8 cellular contexts compared by ENCODE assay signal in the genomic region with DNA sequence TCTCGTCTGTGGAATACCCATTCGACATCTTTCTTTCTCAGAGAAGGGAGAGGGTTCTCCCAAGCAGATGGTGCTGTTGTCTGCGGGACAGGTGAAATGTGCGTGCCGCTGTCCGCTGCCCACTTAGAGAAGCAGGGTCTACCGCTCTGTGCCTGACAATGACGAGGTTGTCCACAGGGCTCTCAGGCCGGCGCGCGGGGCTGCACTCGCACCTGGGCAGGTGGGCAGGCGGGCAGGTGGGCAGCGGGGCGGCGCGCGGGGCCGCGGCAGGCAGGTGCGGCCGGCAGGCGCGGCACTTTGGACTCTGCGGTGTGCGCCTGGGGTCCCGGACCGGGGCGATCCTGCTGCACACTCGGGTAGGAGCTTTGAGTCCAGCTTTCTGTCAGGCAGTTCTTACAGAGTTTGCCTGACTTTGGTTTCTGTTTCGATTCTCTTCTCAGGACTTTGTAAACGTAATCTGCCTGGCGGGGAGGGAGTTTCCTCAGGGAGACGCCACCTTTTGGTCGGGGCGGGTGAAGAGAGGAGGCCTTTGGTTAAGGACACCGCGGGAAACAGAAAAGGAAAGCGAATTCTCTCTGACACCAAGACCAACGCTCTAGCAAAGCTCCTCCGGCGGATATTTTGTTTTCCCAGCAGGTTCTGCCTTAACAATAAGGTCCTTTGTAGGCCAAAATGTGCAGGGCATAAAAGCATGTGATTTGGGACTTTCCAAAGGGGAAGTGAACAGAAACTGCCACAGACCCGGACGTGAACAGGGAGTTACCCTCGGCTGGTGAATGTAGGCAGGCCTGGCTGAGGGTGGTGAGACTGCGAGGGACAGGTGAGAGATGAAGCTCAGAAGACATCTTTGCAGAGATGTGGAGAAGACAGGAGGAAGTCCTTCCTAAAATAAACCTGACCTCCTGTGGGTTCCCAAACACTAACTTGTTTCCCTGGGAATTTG. TPM values are rescaled to one million over a fixed set of nuclear protein-coding genes. Genes with fewer than 3 reads are reported as not detected.
DNase-seq lines count a peak whose midpoint lies in the region; ATAC-seq, FAIRE-seq and TF ChIP-seq lines count a peak whose summit lies in the region.

A gene (minus strand): TSS at position 405 of the 943 bp plus-strand sequence. CDS start 377 bp downstream, at position 28.

- H3K27ac ChIP-seq in hepatocyte, result peak within 1 kb of the TSS; percentile 93

- ATAC-seq in HG02623 (IDR thresholded peaks at IDR 0.05; ENCODE audit: unreplicated experiment), result peak; percentile 78

- WGBS in hepatocyte (ENCODE audit: low lambda C conversion rate, missing lambda C conversion rate), result 4% methylated on average over 47 of the region's 47 CpGs

- H3K79me2 ChIP-seq in hepatocyte, result no peaks in the 10 kb centered on the region

- peaks cover 5% of the 10 kb centered on the region for H3K4me1 ChIP-seq in hepatocyte (ENCODE audit: insufficient read depth)

- H2AFZ ChIP-seq in hepatocyte, result peak within 1 kb of the TSS; percentile 100

- no peaks in the 10 kb centered on the region for H3K9me2 ChIP-seq in hepatocyte (replicated peaks; ENCODE audit: insufficient read depth)

- H3K36me3 ChIP-seq in hepatocyte (replicated peaks; ENCODE audit: insufficient read depth, low read depth), result no peaks in the 10 kb centered on the region

- in situ Hi-C loops in astrocyte of the cerebellum (cut with HindIII; ENCODE audit: low sequenced_read_pairs), result no loop called here

- peak; percentile 51 for DNase-seq in GM12891 (ENCODE audit: insufficient read length, low spot score)
- peak; percentile 54 for DNase-seq in NCI-H1092 treated with DMSO at 0.1 percent for 48 hours (lab: John Stamatoyannopoulos, UW)
- peak; percentile 43 for DNase-seq in T1000 (lab: John Stamatoyannopoulos, UW)
- DNase-seq in astrocyte of the cerebellum (ENCODE audit: low read depth), result peak; percentile 85
- DNase-seq in hepatocyte (ENCODE audit: low spot score), result peak; percentile 89
- DNase-seq in retina, result peak; percentile 63
- no peak for DNase-seq in NCI-H524 treated with DMSO at 0.1 percent for 48 hours (lab: John Stamatoyannopoulos, UW)

- peak within 1 kb of the TSS; percentile 51 for H3K4me3 ChIP-seq in astrocyte of the cerebellum (ENCODE audit: low read depth, low read length)
- H3K4me3 ChIP-seq in hepatocyte, result peak within 1 kb of the TSS; percentile 62

- FAIRE-seq in GM12891 (lab: Jason Lieb, UNC), result peak; percentile 93

- TF ChIP-seq POLR2A in GM12891 (IDR thresholded peaks at IDR 0.05; ENCODE audit: low read depth, low read length), result peak; percentile 85

- no peaks in the 10 kb centered on the region for H3K9me3 ChIP-seq in hepatocyte (ENCODE audit: low read depth)

- H3K27me3 ChIP-seq in hepatocyte, result no peaks in the 10 kb centered on the region

- TF ChIP-seq CTCF in astrocyte of the cerebellum (IDR thresholded peaks at IDR 0.05; ENCODE audit: low read depth, low read length, missing control alignments), result peak; percentile 57
- peak; percentile 27 for TF ChIP-seq CTCF in hepatocyte (IDR thresholded peaks at IDR 0.05; ENCODE audit: poor library complexity)

- peak within 1 kb of the TSS; percentile 83 for H3K4me2 ChIP-seq in hepatocyte

- no peaks in the 10 kb centered on the region for H4K20me1 ChIP-seq in hepatocyte (ENCODE audit: insufficient read depth, poor library complexity, severe bottlenecking)

TF ChIP-seq in GM12891, 5 proteins besides CTCF, POLR2A, EP300 and RAD21:
- peak; percentile 99 for TF ChIP-seq SPI1 (IDR thresholded peaks at IDR 0.05; ENCODE audit: low read depth, low read length)
- peak; percentile 76 for TF ChIP-seq TAF1 (IDR thresholded peaks at IDR 0.05; ENCODE audit: low read depth, low read length)
- TF ChIP-seq POLR2AphosphoS5 (IDR thresholded peaks at IDR 0.05; ENCODE audit: low read depth, low read length), result peak; percentile 75; the same call in 1 of the 2 replicates
- TF ChIP-seq POU2F2 (IDR thresholded peaks at IDR 0.05; ENCODE audit: low read depth, low read length), result no peak; the same call in 1 of the 2 replicates

RNA-seq across cellular contexts. Expression of the gene that starts here (rescaled TPM):
- polyA plus RNA-seq in GM12891 (2012; ENCODE audit: low read depth, missing spikeins), result 25.3 TPM
- total RNA-seq in hepatocyte, result 6.2 and 10.1 TPM in 2 replicates
- polyA plus RNA-seq in hepatocyte, result 1.7 and 7.1 TPM in 2 replicates
